Comparison of ENCODE assay signal across 11 cellular contexts in the genomic region with DNA sequence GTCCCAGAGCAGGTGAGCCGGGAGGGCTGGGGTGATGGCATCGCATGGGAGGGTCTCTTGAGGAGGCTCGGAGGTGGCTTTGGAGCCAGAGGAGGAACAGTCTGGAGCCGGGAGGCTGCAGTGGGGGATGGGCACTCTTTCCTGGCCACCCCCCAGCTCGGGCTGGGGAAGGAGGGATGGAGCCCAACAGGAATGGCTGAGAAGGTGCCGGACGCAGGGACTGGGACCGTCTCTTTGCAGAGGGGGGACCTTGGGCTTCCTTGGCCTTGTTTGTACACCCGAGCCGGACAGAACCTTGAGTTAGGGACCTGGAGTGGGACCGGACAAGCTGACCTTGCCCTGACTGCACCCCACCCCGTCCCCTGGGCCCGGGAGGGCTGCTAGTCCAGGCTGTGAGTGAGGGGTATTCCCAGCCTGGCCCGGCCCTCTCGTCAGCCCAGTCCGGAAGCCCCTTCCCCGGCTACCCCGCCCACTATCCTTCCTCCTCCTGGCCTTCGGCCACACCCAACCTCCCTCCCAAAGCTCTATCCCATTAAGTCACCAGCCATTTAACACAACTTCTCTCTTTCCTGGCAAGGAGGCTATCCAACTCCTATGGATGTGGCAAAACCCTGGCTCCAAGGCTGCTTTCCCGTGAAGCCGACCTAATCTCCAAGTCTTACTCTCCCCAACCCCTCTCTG. TPM values are rescaled to one million over a fixed set of nuclear protein-coding genes. Genes with fewer than 3 reads are reported as not detected.
A peak's percentile ranks its signal among the peaks of the same experiment; 100 is the strongest.
DNase-seq lines count a peak whose midpoint lies in the region; ATAC-seq and TF ChIP-seq lines count a peak whose summit lies in the region.
"Had no signal": no experiment of that assay in that cellular context is flagged by ENCODE, and none has a peak within 500 bp of the region (broad histone marks: within the 10 kb centered on the region; RNA-seq: fewer than 3 reads in every experiment).

No MANE protein-coding gene starts in this region.

- no peak overlapping the region for H3K4me3 Mint-ChIP-seq in endodermal cell

- ATAC-seq in HG03460 (IDR thresholded peaks at IDR 0.05; ENCODE audit: unreplicated experiment), result no peak
- ATAC-seq in GM18907 (IDR thresholded peaks at IDR 0.05; ENCODE audit: unreplicated experiment), result no peak

- H3K9me3 ChIP-seq in endodermal cell (ENCODE audit: control insufficient read depth, low read length) (no peaks in the 10 kb centered on the region), muscle layer of duodenum (ENCODE audit: control insufficient read depth in 1 of 2, low read length in 2 of 2) (no peaks in the 10 kb centered on the region)

- H3K36me3 ChIP-seq in endodermal cell (ENCODE audit: control insufficient read depth, insufficient read depth, low read length) (peaks cover 7% of the 10 kb centered on the region), muscle layer of duodenum (ENCODE audit: control insufficient read depth in 1 of 2, insufficient read depth in 2 of 2, low read length in 2 of 2) (peaks cover 6 to 20% of the 10 kb centered on the region in 2 donors)

- H3K27me3 ChIP-seq in endodermal cell (ENCODE audit: control insufficient read depth, insufficient read depth, low read length, poor library complexity, severe bottlenecking), result peaks cover 16% of the 10 kb centered on the region
- no peaks in the 10 kb centered on the region for H3K27me3 ChIP-seq in muscle layer of duodenum (ENCODE audit: low read depth, low read length)

- H3K4me3 ChIP-seq in AG04449 (ENCODE audit: low read depth, low read length), result peak overlapping the region; percentile 72
- peak overlapping the region; percentile 62 for H3K4me3 ChIP-seq in endodermal cell (ENCODE audit: low read length)
- peak overlapping the region; percentile 42 to 65 for H3K4me3 ChIP-seq in muscle layer of duodenum (ENCODE audit: low read depth in 1 of 2, low read length in 2 of 2)
- H3K4me3 ChIP-seq: GM12878 had no signal

- 23 to 27% methylated on average over 5 to 21 of the region's 21 CpGs for WGBS in endodermal cell (ENCODE audit: insufficient coverage in 1 of 2, insufficient read length in 1 of 2), 2 experiments

- TF ChIP-seq CTCF in AG04449 (IDR thresholded peaks at IDR 0.05; ENCODE audit: insufficient read depth, low read length, missing control alignments) (no peak), endodermal cell (conservative IDR thresholded peaks at IDR 0.05) (no peak)

- H3K4me1 Mint-ChIP-seq in endodermal cell, result peaks cover 6% of the 10 kb centered on the region

- no peak overlapping the region for H3K27ac Mint-ChIP-seq in endodermal cell
- H3K27ac Mint-ChIP-seq: stimulated activated naive B cell treated with anti-CD40 and anti-IgM and Interleukin-4, amounts not matched to agents 10 μg/mL and 1 μg/mL and 100 μg/mL, for 72 hours had no signal

- no peaks in the 10 kb centered on the region for H3K9me3 Mint-ChIP-seq in endodermal cell

- H3K4me1 ChIP-seq in endodermal cell (ENCODE audit: control insufficient read depth, insufficient read depth, low read length) (no peaks in the 10 kb centered on the region), muscle layer of duodenum (ENCODE audit: control insufficient read depth in 1 of 2, insufficient read depth in 2 of 2, low read length in 2 of 2) (peaks cover 0 to 25% of the 10 kb centered on the region in 2 donors)

- POLR2A ChIA-PET in AG04449 (lab: Yijun Ruan, JAX), result interaction anchor here (1.5 kb wide), 1 partner anchor 13 kb away, joined by 5 read pairs; no protein-coding TSS in a partner anchor

- H3K27ac ChIP-seq in endodermal cell (ENCODE audit: low read depth, low read length) (no peak overlapping the region), muscle layer of duodenum (ENCODE audit: low read length) (no peak overlapping the region)

- peaks cover 2% of the 10 kb centered on the region for H3K27me3 Mint-ChIP-seq in endodermal cell (ENCODE audit: insufficient read depth)
- H3K27me3 Mint-ChIP-seq: stimulated activated naive B cell treated with anti-CD40 and anti-IgM and Interleukin-4, amounts not matched to agents 10 μg/mL and 1 μg/mL and 100 μg/mL, for 72 hours had no signal

- H3K36me3 Mint-ChIP-seq in endodermal cell (ENCODE audit: low read depth), result peaks cover 13% of the 10 kb centered on the region

- CTCF ChIA-PET in AG04449 (lab: Yijun Ruan, JAX), result interaction anchor here (0.7 to 3.6 kb wide), 8 partner anchors 11 to 303 kb away, joined by 3 to 37 read pairs (median 4); no protein-coding TSS in a partner anchor

- no peak overlapping the region for H3K9ac ChIP-seq in endodermal cell (ENCODE audit: extremely low read depth, low read length, poor library complexity, severe bottlenecking)

- no peak for DNase-seq in AG04449 (ENCODE audit: low read depth, low spot score)
- peak; percentile 59 for DNase-seq in HT1080 (ENCODE audit: low read depth)
- peak; percentile 87 for DNase-seq in endodermal cell
- no peak for DNase-seq in kidney tubule cell (ENCODE audit: low spot score)
- DNase-seq in NCI-H524 treated with DMSO at 0.1 percent for 48 hours (lab: John Stamatoyannopoulos, UW), result no peak
- DNase-seq: NCI-H1694 had no signal

RNA-seq across cellular contexts. Expression of gene TBXA2R, which starts 0.9 kb away (rescaled TPM):
- 0.40 and 0.96 TPM in 2 replicates for total RNA-seq in HT1080 (2014; rRNA removed; shearing (Covaris generic))
- 0.97 and 1.4 TPM in 2 replicates for polyA plus RNA-seq in HT1080 (2015; cell fraction: cytosol; rRNA removed)
- polyA plus RNA-seq in HT1080 (2015; cell fraction: nucleus; rRNA removed), result 0.60 and 1.1 TPM in 2 replicates
- total RNA-seq in endodermal cell, result under 1 TPM; 0.29 to 0.42 TPM
- polyA plus RNA-seq in endodermal cell (2013, experiment 1 of 2), result 0.39 TPM
- polyA plus RNA-seq in endodermal cell (2013, experiment 2 of 2), result 0.25 TPM
- total RNA-seq: GM12878 had no signal

RNA-seq across cellular contexts. Expression of gene CACTIN, which starts 19.1 kb away (rescaled TPM):
- 27.8 and 33.4 TPM in 2 replicates for total RNA-seq in HT1080 (2014; rRNA removed; shearing (Covaris generic))
- polyA plus RNA-seq in HT1080 (2015; cell fraction: cytosol; rRNA removed), result 16.8 and 17.4 TPM in 2 replicates
- polyA plus RNA-seq in HT1080 (2015; cell fraction: nucleus; rRNA removed), result 30.9 and 33.2 TPM in 2 replicates
- total RNA-seq in endodermal cell, result 10 to 100 TPM; 31.5 to 33.5 TPM
- polyA plus RNA-seq in endodermal cell (2013, experiment 1 of 2), result 26.1 TPM
- 24.7 TPM for polyA plus RNA-seq in endodermal cell (2013, experiment 2 of 2)

RNA-seq across cellular contexts. Expression of gene GIPC3, which starts 22.3 kb away (rescaled TPM):
- 0.02 and 0.03 TPM in 2 replicates for total RNA-seq in HT1080 (2014; rRNA removed; shearing (Covaris generic))
- polyA plus RNA-seq in HT1080 (2015; cell fraction: cytosol; rRNA removed), result 0.23 and 0.62 TPM in 2 replicates
- 0.20 and 0.39 TPM in 2 replicates for polyA plus RNA-seq in HT1080 (2015; cell fraction: nucleus; rRNA removed)
- total RNA-seq in endodermal cell, result 1 to 10 TPM in 1 of 2 donors, under 1 TPM in 1; 0.93 to 1.5 TPM
- 0.32 TPM for polyA plus RNA-seq in endodermal cell (2013, experiment 1 of 2)
- polyA plus RNA-seq in endodermal cell (2013, experiment 2 of 2), result 0.33 TPM
- total RNA-seq: GM12878 had no signal
- polyA plus RNA-seq: GM12878 had no signal

RNA-seq across cellular contexts. Expression of gene HMG20B, which starts 34.8 kb away (rescaled TPM):
- total RNA-seq in HT1080 (2014; rRNA removed; shearing (Covaris generic)), result 57.1 and 69.3 TPM in 2 replicates
- polyA plus RNA-seq in HT1080 (2015; cell fraction: cytosol; rRNA removed), result 96.0 and 96.8 TPM in 2 replicates
- polyA plus RNA-seq in HT1080 (2015; cell fraction: nucleus; rRNA removed), result 119 and 122 TPM in 2 replicates
- total RNA-seq in endodermal cell, result 100 to 1,000 TPM in 1 of 2 donors, 10 to 100 TPM in 1; 80.7 to 102 TPM
- polyA plus RNA-seq in endodermal cell (2013, experiment 1 of 2), result 80.6 TPM
- polyA plus RNA-seq in endodermal cell (2013, experiment 2 of 2), result 89.1 TPM

RNA-seq across cellular contexts. Expression of gene MFSD12, which starts 50.2 kb away (rescaled TPM):
- total RNA-seq in HT1080 (2014; rRNA removed; shearing (Covaris generic)), result 109 and 132 TPM in 2 replicates
- polyA plus RNA-seq in HT1080 (2015; cell fraction: cytosol; rRNA removed), result 62.8 and 69.1 TPM in 2 replicates
- polyA plus RNA-seq in HT1080 (2015; cell fraction: nucleus; rRNA removed), result 101 and 106 TPM in 2 replicates
- total RNA-seq in endodermal cell, result 10 to 100 TPM; 48.2 to 62.4 TPM
- polyA plus RNA-seq in endodermal cell (2013, experiment 1 of 2), result 44.5 TPM
- 39.0 TPM for polyA plus RNA-seq in endodermal cell (2013, experiment 2 of 2)

Comparison
In these comparisons a context has a peak if more than half of its experiments do, and no peak if none do; other contexts are left out.
1. DNase-seq: peak in HT1080 (single experiment) and endodermal cell (single experiment); none in AG04449 (single experiment), kidney tubule cell (single experiment) and NCI-H524 treated with DMSO at 0.1 percent for 48 hours (single experiment).
2. Peak in every context shown above with its lines, with median percentiles within 50 percentile points of each other: H3K4me3 ChIP-seq.